ENCODE assay signal across 29 cellular contexts in the genomic region with DNA sequence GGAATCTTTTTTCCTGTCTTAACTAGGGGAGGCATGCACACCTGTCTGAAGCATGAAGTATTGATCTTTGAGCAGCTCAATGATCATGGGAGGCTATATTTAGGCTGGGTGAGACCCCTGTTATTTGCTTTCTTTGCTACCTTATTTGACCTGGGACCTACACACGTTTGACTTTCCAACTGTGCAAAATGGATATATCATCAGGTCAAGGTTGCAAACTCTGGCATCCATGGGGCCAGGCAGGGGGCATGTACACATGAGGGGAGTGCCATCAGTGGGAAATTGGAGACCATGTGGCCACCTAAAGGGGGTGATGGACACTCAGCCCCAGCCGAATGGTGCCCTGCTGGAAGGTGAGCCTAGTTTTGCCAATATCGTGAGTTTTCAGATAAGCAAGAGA.
"Had no signal": no experiment of that assay in that cellular context is flagged by ENCODE, and none has a peak within 500 bp of the region (broad histone marks: within the 10 kb centered on the region; RNA-seq: fewer than 3 reads in every experiment).

No MANE protein-coding gene starts in this region.

- H3K4me1 ChIP-seq: stomach, suprapubic skin, testis, thyroid gland, tibial artery, tibial nerve, transverse colon, upper lobe of left lung, upper lobe of right lung, uterus, vagina had no signal

- H3K27me3 ChIP-seq: stomach, suprapubic skin, testis, thyroid gland, tibial artery, tibial nerve, transverse colon, upper lobe of left lung, upper lobe of right lung, uterus, vagina had no signal

- H3K36me3 ChIP-seq: transverse colon, uterus had no signal

- H3K4me3 ChIP-seq: stomach, suprapubic skin, testis, thoracic aorta, thyroid gland, tibial artery, tibial nerve, transverse colon, upper lobe of left lung, upper lobe of right lung, uterus, vagina had no signal

- H3K4me3 Mint-ChIP-seq: stimulated activated effector memory CD8-positive, alpha-beta T cell treated with anti-CD3 and anti-CD28 coated beads, Interleukin-12 subunit alpha, Interleukin-12 subunit beta, amount 100 ng/mL, for 72 hours; stimulated activated memory B cell treated with anti-CD40 and anti-IgM and Interleukin-4, amounts not matched to agents 10 μg/mL and 1 μg/mL and 100 μg/mL, for 72 hours; stimulated activated naive B cell treated with anti-CD40 and anti-IgM and Interleukin-4, amounts not matched to agents 10 μg/mL and 1 μg/mL and 100 μg/mL, for 72 hours; stimulated activated naive CD8-positive, alpha-beta T cell treated with anti-CD3 and anti-CD28 coated beads, Interleukin-15, amount 100 ng/mL, for 72 hours; stimulated activated naive CD8-positive, alpha-beta T cell treated with anti-CD3 and anti-CD28 coated beads, Interleukin-15, Interleukin-2, amounts not matched to agents 100 ng/mL and 50 ng/mL, for 24 hours; type B pancreatic cell had no signal

- H3K36me3 Mint-ChIP-seq: stimulated activated effector memory CD8-positive, alpha-beta T cell treated with anti-CD3 and anti-CD28 coated beads, Interleukin-12 subunit alpha, Interleukin-12 subunit beta, amount 100 ng/mL, for 72 hours; stimulated activated naive B cell treated with anti-CD40 and anti-IgM and Interleukin-4, amounts not matched to agents 10 μg/mL and 1 μg/mL and 100 μg/mL, for 72 hours had no signal

- DNase-seq: stimulated activated CD4-positive, alpha-beta T cell treated with anti-CD3 and anti-CD28 coated beads, Interleukin-2, amount 100 ng/mL, for 48 hours; stimulated activated CD4-positive, alpha-beta T cell treated with anti-CD3 and anti-CD28 coated beads, Interleukin-4, amount 100 ng/mL, for 1 hour; stimulated activated CD4-positive, alpha-beta T cell treated with anti-CD3 and anti-CD28 coated beads, Interleukin-4, amount 100 ng/mL, for 24 hours; stimulated activated CD4-positive, alpha-beta T cell treated with anti-CD3 and anti-CD28 coated beads, Interleukin-4, amount 100 ng/mL, for 4 hours; stimulated activated CD8-positive, alpha-beta memory T cell treated with anti-CD3 and anti-CD28 coated beads, Interleukin-4, amount 100 ng/mL, for 48 hours; stimulated activated naive B cell treated with anti-CD40 and anti-IgM and Interleukin-4, amounts not matched to agents 10 μg/mL and 1 μg/mL and 100 μg/mL, for 72 hours; stimulated activated naive CD4-positive, alpha-beta T cell; stimulated activated naive CD4-positive, alpha-beta T cell treated with Interleukin-2 at 50 U/mL for 16 hours; stimulated activated naive CD8-positive, alpha-beta T cell treated with anti-CD3 and anti-CD28 coated beads, Interleukin-15, amount 100 ng/mL, for 72 hours; stimulated activated naive CD8-positive, alpha-beta T cell treated with anti-CD3 and anti-CD28 coated beads, Interleukin-15, Interleukin-2, amounts not matched to agents 100 U/mL and 50 U/mL, for 24 hours; stomach; substantia nigra; testis; thyroid gland; tibial artery; transverse colon; trophoblast cell; upper lobe of left lung; upper lobe of right lung; uterus had no signal

- H3K27ac Mint-ChIP-seq: stimulated activated effector memory CD8-positive, alpha-beta T cell treated with anti-CD3 and anti-CD28 coated beads, Interleukin-12 subunit alpha, Interleukin-12 subunit beta, amount 100 ng/mL, for 72 hours; stimulated activated memory B cell treated with anti-CD40 and anti-IgM and Interleukin-4, amounts not matched to agents 10 μg/mL and 1 μg/mL and 100 μg/mL, for 72 hours; stimulated activated naive B cell treated with anti-CD40 and anti-IgM and Interleukin-4, amounts not matched to agents 10 μg/mL and 1 μg/mL and 100 μg/mL, for 72 hours; stimulated activated naive CD8-positive, alpha-beta T cell treated with anti-CD3 and anti-CD28 coated beads, Interleukin-15, amount 100 ng/mL, for 72 hours; stimulated activated naive CD8-positive, alpha-beta T cell treated with anti-CD3 and anti-CD28 coated beads, Interleukin-15, Interleukin-2, amounts not matched to agents 100 ng/mL and 50 ng/mL, for 24 hours; type B pancreatic cell had no signal

- ATAC-seq: stimulated activated effector memory CD8-positive, alpha-beta T cell treated with anti-CD3 and anti-CD28 coated beads, Interleukin-12 subunit alpha, Interleukin-12 subunit beta, amount 100 ng/mL, for 72 hours; stimulated activated memory B cell treated with anti-CD40 and anti-IgM and Interleukin-4, amounts not matched to agents 10 μg/mL and 1 μg/mL and 100 μg/mL, for 72 hours; stimulated activated naive B cell treated with anti-CD40 and anti-IgM and Interleukin-4, amounts not matched to agents 10 μg/mL and 1 μg/mL and 100 μg/mL, for 72 hours; stimulated activated naive CD8-positive, alpha-beta T cell treated with anti-CD3 and anti-CD28 coated beads, Interleukin-15, amount 100 ng/mL, for 72 hours; stimulated activated naive CD8-positive, alpha-beta T cell treated with anti-CD3 and anti-CD28 coated beads, Interleukin-15, Interleukin-2, amounts not matched to agents 100 U/mL and 50 U/mL, for 24 hours; upper lobe of right lung had no signal

- H3K4me1 Mint-ChIP-seq: stimulated activated effector memory CD8-positive, alpha-beta T cell treated with anti-CD3 and anti-CD28 coated beads, Interleukin-12 subunit alpha, Interleukin-12 subunit beta, amount 100 ng/mL, for 72 hours; stimulated activated memory B cell treated with anti-CD40 and anti-IgM and Interleukin-4, amounts not matched to agents 10 μg/mL and 1 μg/mL and 100 μg/mL, for 72 hours; stimulated activated naive B cell treated with anti-CD40 and anti-IgM and Interleukin-4, amounts not matched to agents 10 μg/mL and 1 μg/mL and 100 μg/mL, for 72 hours; stimulated activated naive CD8-positive, alpha-beta T cell treated with anti-CD3 and anti-CD28 coated beads, Interleukin-15, amount 100 ng/mL, for 72 hours had no signal

- H3K27ac ChIP-seq: stomach, suprapubic skin, testis, thoracic aorta, thyroid gland, tibial artery, tibial nerve, transverse colon, upper lobe of left lung, upper lobe of right lung, uterus, vagina had no signal

- H3K9me3 Mint-ChIP-seq: stimulated activated effector memory CD8-positive, alpha-beta T cell treated with anti-CD3 and anti-CD28 coated beads, Interleukin-12 subunit alpha, Interleukin-12 subunit beta, amount 100 ng/mL, for 72 hours; stimulated activated memory B cell treated with anti-CD40 and anti-IgM and Interleukin-4, amounts not matched to agents 10 μg/mL and 1 μg/mL and 100 μg/mL, for 72 hours; stimulated activated naive B cell treated with anti-CD40 and anti-IgM and Interleukin-4, amounts not matched to agents 10 μg/mL and 1 μg/mL and 100 μg/mL, for 72 hours; stimulated activated naive CD8-positive, alpha-beta T cell treated with anti-CD3 and anti-CD28 coated beads, Interleukin-15, amount 100 ng/mL, for 72 hours; stimulated activated naive CD8-positive, alpha-beta T cell treated with anti-CD3 and anti-CD28 coated beads, Interleukin-15, Interleukin-2, amounts not matched to agents 100 ng/mL and 50 ng/mL, for 24 hours; type B pancreatic cell had no signal

- FAIRE-seq: urothelium cell line had no signal

- H3K27me3 Mint-ChIP-seq: stimulated activated memory B cell treated with anti-CD40 and anti-IgM and Interleukin-4, amounts not matched to agents 10 μg/mL and 1 μg/mL and 100 μg/mL, for 72 hours; type B pancreatic cell had no signal

- H3K9me3 ChIP-seq: stomach, suprapubic skin, testis, thoracic aorta, tibial artery, tibial nerve, transverse colon, upper lobe of left lung, upper lobe of right lung, uterus, vagina had no signal
